Comparison of ENCODE assay signal across 1 cellular context in genomic region chr13:77026255-77026782, GRCh38.
TF ChIP-seq lines count a peak whose summit lies in the region.

No MANE protein-coding gene starts in this region.

TF ChIP-seq in HepG2, 621 proteins besides CTCF, POLR2A, EP300 and RAD21 (continued from another document and continues in another):
- TF ChIP-seq ARID4A (CRISPR knock-in tag; IDR thresholded peaks at IDR 0.05; ENCODE audit: borderline replicate concordance) (peak; percentile 81), HOXD1 (CRISPR knock-in tag; IDR thresholded peaks at IDR 0.05) (0 out of 2 replicates have a peak, but pooled peaks have one; percentile 35), ZNF501 (CRISPR knock-in tag; IDR thresholded peaks at IDR 0.05) (peak; percentile 76; the same call in 1 of the 2 replicates), CEBPG (CRISPR knock-in tag; IDR thresholded peaks at IDR 0.05) (peak; percentile 41; the same call in 1 of the 2 replicates), BORCS8-MEF2B (CRISPR knock-in tag; IDR thresholded peaks at IDR 0.05) (no peak), ZNF768 (CRISPR knock-in tag; IDR thresholded peaks at IDR 0.05) (0 out of 2 replicates have a peak, but pooled peaks have one; percentile 28), MAX (IDR thresholded peaks at IDR 0.05) (peak; percentile 79), ZNF709 (CRISPR knock-in tag; IDR thresholded peaks at IDR 0.05) (0 out of 2 replicates have a peak, but pooled peaks have one; percentile 6), HIVEP1 (CRISPR knock-in tag; IDR thresholded peaks at IDR 0.05) (0 out of 2 replicates have a peak, but pooled peaks have one; percentile 14), ZFP36L1 (CRISPR knock-in tag; IDR thresholded peaks at IDR 0.05) (no peak), TFDP2 (CRISPR knock-in tag; IDR thresholded peaks at IDR 0.05) (peak; percentile 42; the same call in 1 of the 2 replicates), ZNF772 (CRISPR knock-in tag; IDR thresholded peaks at IDR 0.05) (no peak), FOXA3 (CRISPR knock-in tag; IDR thresholded peaks at IDR 0.05) (peak; percentile 71), PATZ1 (CRISPR knock-in tag; IDR thresholded peaks at IDR 0.05) (peak; percentile 62; the same call in 1 of the 2 replicates), KLF11 (CRISPR knock-in tag; IDR thresholded peaks at IDR 0.05) (no peak), GABPB1 (CRISPR knock-in tag; IDR thresholded peaks at IDR 0.05) (peak; percentile 47; the same call in 1 of the 2 replicates), ZNF550 (CRISPR knock-in tag; IDR thresholded peaks at IDR 0.05; ENCODE audit: borderline replicate concordance) (no peak), HES4 (CRISPR knock-in tag; IDR thresholded peaks at IDR 0.05; ENCODE audit: borderline replicate concordance) (0 out of 2 replicates have a peak, but pooled peaks have one; percentile 34), SAP130 (CRISPR knock-in tag; IDR thresholded peaks at IDR 0.05; ENCODE audit: low read depth) (peak; percentile 73), KMT2B (CRISPR knock-in tag; IDR thresholded peaks at IDR 0.05) (peak; percentile 26; the same call in 1 of the 2 replicates), YEATS4 (CRISPR knock-in tag; IDR thresholded peaks at IDR 0.05; ENCODE audit: borderline replicate concordance) (peak; percentile 40; the same call in 1 of the 2 replicates), CSRNP1 (CRISPR knock-in tag; IDR thresholded peaks at IDR 0.05) (peak; percentile 39; the same call in 1 of the 2 replicates), SIN3A (IDR thresholded peaks at IDR 0.05; ENCODE audit: borderline replicate concordance, low read depth, low read length) (peak; percentile 70), HNRNPK (IDR thresholded peaks at IDR 0.05; ENCODE audit: low read depth, low read length, poor library complexity, severe bottlenecking) (no peak), HNRNPL (IDR thresholded peaks at IDR 0.05; ENCODE audit: low read depth, low read length) (0 out of 2 replicates have a peak, but pooled peaks have one; percentile 29), HNF1B (CRISPR knock-in tag; IDR thresholded peaks at IDR 0.05) (0 out of 2 replicates have a peak, but pooled peaks have one; percentile 33), GMEB1 (CRISPR knock-in tag; IDR thresholded peaks at IDR 0.05; ENCODE audit: borderline replicate concordance) (peak; percentile 25; the same call in 1 of the 2 replicates)
- TF ChIP-seq, protein P1, sequence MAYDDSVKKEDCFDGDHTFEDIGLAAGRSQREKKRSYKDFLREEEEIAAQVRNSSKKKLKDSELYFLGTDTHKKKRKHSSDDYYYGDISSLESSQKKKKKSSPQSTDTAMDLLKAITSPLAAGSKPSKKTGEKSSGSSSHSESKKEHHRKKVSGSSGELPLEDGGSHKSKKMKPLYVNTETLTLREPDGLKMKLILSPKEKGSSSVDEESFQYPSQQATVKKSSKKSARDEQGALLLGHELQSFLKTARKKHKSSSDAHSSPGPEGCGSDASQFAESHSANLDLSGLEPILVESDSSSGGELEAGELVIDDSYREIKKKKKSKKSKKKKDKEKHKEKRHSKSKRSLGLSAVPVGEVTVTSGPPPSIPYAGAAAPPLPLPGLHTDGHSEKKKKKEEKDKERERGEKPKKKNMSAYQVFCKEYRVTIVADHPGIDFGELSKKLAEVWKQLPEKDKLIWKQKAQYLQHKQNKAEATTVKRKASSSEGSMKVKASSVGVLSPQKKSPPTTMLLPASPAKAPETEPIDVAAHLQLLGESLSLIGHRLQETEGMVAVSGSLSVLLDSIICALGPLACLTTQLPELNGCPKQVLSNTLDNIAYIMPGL (CRISPR knock-in tag; IDR thresholded peaks at IDR 0.05; ENCODE audit: borderline replicate concordance in 1 of 2, low read depth in 1 of 2): peak in 1 of 2 experiments; percentile 51; a peak in 2 of 4 replicates
- TF ChIP-seq, protein P2, sequence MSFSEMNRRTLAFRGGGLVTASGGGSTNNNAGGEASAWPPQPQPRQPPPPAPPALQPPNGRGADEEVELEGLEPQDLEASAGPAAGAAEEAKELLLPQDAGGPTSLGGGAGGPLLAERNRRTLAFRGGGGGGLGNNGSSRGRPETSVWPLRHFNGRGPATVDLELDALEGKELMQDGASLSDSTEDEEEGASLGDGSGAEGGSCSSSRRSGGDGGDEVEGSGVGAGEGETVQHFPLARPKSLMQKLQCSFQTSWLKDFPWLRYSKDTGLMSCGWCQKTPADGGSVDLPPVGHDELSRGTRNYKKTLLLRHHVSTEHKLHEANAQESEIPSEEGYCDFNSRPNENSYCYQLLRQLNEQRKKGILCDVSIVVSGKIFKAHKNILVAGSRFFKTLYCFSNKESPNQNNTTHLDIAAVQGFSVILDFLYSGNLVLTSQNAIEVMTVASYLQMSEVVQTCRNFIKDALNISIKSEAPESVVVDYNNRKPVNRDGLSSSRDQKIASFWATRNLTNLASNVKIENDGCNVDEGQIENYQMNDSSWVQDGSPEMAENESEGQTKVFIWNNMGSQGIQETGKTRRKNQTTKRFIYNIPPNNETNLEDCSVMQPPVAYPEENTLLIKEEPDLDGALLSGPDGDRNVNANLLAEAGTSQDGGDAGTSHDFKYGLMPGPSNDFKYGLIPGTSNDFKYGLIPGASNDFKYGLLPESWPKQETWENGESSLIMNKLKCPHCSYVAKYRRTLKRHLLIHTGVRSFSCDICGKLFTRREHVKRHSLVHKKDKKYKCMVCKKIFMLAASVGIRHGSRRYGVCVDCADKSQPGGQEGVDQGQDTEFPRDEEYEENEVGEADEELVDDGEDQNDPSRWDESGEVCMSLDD (CRISPR knock-in tag; IDR thresholded peaks at IDR 0.05; ENCODE audit: borderline replicate concordance): no peak
- TF ChIP-seq, protein P3, sequence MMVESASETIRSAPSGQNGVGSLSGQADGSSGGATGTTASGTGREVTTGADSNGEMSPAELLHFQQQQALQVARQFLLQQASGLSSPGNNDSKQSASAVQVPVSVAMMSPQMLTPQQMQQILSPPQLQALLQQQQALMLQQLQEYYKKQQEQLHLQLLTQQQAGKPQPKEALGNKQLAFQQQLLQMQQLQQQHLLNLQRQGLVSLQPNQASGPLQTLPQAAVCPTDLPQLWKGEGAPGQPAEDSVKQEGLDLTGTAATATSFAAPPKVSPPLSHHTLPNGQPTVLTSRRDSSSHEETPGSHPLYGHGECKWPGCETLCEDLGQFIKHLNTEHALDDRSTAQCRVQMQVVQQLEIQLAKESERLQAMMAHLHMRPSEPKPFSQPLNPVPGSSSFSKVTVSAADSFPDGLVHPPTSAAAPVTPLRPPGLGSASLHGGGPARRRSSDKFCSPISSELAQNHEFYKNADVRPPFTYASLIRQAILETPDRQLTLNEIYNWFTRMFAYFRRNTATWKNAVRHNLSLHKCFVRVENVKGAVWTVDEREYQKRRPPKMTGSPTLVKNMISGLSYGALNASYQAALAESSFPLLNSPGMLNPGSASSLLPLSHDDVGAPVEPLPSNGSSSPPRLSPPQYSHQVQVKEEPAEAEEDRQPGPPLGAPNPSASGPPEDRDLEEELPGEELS (CRISPR knock-in tag; IDR thresholded peaks at IDR 0.05): 0 out of 2 replicates have a peak, but pooled peaks have one; percentile 35
- TF ChIP-seq, protein P4, sequence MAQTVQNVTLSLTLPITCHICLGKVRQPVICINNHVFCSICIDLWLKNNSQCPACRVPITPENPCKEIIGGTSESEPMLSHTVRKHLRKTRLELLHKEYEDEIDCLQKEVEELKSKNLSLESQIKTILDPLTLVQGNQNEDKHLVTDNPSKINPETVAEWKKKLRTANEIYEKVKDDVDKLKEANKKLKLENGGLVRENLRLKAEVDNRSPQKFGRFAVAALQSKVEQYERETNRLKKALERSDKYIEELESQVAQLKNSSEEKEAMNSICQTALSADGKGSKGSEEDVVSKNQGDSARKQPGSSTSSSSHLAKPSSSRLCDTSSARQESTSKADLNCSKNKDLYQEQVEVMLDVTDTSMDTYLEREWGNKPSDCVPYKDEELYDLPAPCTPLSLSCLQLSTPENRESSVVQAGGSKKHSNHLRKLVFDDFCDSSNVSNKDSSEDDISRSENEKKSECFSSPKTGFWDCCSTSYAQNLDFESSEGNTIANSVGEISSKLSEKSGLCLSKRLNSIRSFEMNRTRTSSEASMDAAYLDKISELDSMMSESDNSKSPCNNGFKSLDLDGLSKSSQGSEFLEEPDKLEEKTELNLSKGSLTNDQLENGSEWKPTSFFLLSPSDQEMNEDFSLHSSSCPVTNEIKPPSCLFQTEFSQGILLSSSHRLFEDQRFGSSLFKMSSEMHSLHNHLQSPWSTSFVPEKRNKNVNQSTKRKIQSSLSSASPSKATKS (CRISPR knock-in tag; IDR thresholded peaks at IDR 0.05): no peak
